Comparison of ENCODE assay signal across 9 cellular contexts in the genomic region with DNA sequence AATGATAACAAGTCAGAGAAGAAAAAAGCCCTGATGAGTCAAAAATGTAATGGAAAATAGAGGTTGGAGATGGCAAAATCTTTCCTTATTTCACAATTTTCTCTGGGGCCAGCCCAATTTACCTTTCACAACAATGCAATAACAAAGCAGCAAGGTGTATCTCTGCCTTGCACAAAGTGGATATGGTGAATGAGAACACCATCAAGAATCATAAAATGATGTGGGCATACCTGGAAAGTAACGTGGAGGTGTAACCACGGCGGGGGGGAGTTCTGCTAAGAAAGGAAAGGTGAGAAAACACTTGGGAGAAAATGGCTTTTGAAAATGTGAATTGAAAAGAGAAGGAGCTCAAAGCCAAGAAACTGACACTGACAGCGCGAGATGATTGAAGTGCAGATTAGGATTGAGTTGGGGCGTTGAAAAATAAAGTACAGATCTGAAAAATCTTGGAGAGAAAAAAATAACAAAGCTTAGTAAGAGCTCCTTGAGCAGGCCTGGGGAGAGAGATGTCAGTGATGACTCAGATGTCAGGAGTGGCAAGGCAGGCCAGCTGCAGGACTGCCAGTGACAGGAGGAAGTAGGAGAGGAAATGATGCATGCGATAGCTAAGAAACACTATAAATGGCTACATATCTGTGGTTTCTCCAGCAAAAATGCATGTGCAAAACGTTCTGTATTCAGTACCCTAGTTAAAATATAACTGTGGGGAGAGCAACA. TPM values are rescaled to one million over a fixed set of nuclear protein-coding genes. Genes with fewer than 3 reads are reported as not detected.
A peak's percentile ranks its signal among the peaks of the same experiment; 100 is the strongest.
DNase-seq lines count a peak whose midpoint lies in the region; ATAC-seq and TF ChIP-seq lines count a peak whose summit lies in the region.
"Had no signal": no experiment of that assay in that cellular context is flagged by ENCODE, and none has a peak within 500 bp of the region (broad histone marks: within the 10 kb centered on the region; RNA-seq: fewer than 3 reads in every experiment).

No MANE protein-coding gene starts in this region.

- TF ChIP-seq CTCF in GM13977 (IDR thresholded peaks at IDR 0.05; ENCODE audit: extremely low read depth, insufficient read depth, missing control alignments) (no peak), endothelial cell (IDR thresholded peaks at IDR 0.05; ENCODE audit: unreplicated experiment) (no peak)

- H3K4me3 Mint-ChIP-seq in endothelial cell (ENCODE audit: unreplicated experiment) = peak overlapping the region; percentile 72
- H3K4me3 Mint-ChIP-seq in stimulated activated naive CD8-positive, alpha-beta T cell treated with anti-CD3 and anti-CD28 coated beads, Interleukin-15, amount 100 ng/mL, for 72 hours = peak overlapping the region; percentile 53 to 59
- H3K4me3 Mint-ChIP-seq: neural crest cell had no signal

- H3K27ac Mint-ChIP-seq in endothelial cell (ENCODE audit: unreplicated experiment) = peak overlapping the region; percentile 97
- peak overlapping the region; percentile 67 to 69 for H3K27ac Mint-ChIP-seq in stimulated activated naive CD8-positive, alpha-beta T cell treated with anti-CD3 and anti-CD28 coated beads, Interleukin-15, amount 100 ng/mL, for 72 hours

- H3K27me3 ChIP-seq in muscle layer of duodenum (ENCODE audit: low read depth, low read length) = no peaks in the 10 kb centered on the region

- H3K36me3 Mint-ChIP-seq in endothelial cell (ENCODE audit: low read depth, unreplicated experiment) = peaks cover 32% of the 10 kb centered on the region

- H3K4me3 ChIP-seq in muscle layer of duodenum (ENCODE audit: low read depth in 1 of 2, low read length in 2 of 2) = no peak overlapping the region

- ATAC-seq in HG02610 (IDR thresholded peaks at IDR 0.05; ENCODE audit: unreplicated experiment) = peak; percentile 95
- peak; percentile 88 for ATAC-seq in stimulated activated naive CD8-positive, alpha-beta T cell treated with anti-CD3 and anti-CD28 coated beads, Interleukin-15, amount 100 ng/mL, for 72 hours

- H3K9me3 ChIP-seq in muscle layer of duodenum (ENCODE audit: control insufficient read depth in 1 of 2, low read length in 2 of 2) = no peaks in the 10 kb centered on the region

- H3K4me1 ChIP-seq in muscle layer of duodenum (ENCODE audit: control insufficient read depth in 1 of 2, insufficient read depth in 2 of 2, low read length in 2 of 2) = peaks cover 5 to 7% of the 10 kb centered on the region in 2 donors

- H3K27ac ChIP-seq in muscle layer of duodenum (ENCODE audit: low read length) = peak overlapping the region; percentile 87

- H3K9me3 Mint-ChIP-seq in endothelial cell (ENCODE audit: unreplicated experiment) = no peaks in the 10 kb centered on the region
- no peaks in the 10 kb centered on the region for H3K9me3 Mint-ChIP-seq in stimulated activated naive CD8-positive, alpha-beta T cell treated with anti-CD3 and anti-CD28 coated beads, Interleukin-15, amount 100 ng/mL, for 72 hours

- DNase-seq in GM13977 (ENCODE audit: low spot score) (peak; percentile 80), MV-4-11 (lab: John Stamatoyannopoulos, UW) (peak; percentile 99), endothelial cell (ENCODE audit: low spot score) (peak; percentile 31), NCI-H1092 treated with DMSO at 0.1 percent for 48 hours (lab: John Stamatoyannopoulos, UW) (no peak)
- DNase-seq in activated CD4-positive, alpha-beta T cell treated with anti-CD3 and anti-CD28 coated beads, Interleukin-2, amount 50 U/mL, for 48 hours = peak; percentile 57 to 62
- peak; percentile 34 to 56 for DNase-seq in stimulated activated naive CD8-positive, alpha-beta T cell treated with anti-CD3 and anti-CD28 coated beads, Interleukin-15, amount 100 ng/mL, for 72 hours

- peaks cover 5% of the 10 kb centered on the region for H3K27me3 Mint-ChIP-seq in endothelial cell (ENCODE audit: unreplicated experiment)
- H3K27me3 Mint-ChIP-seq in stimulated activated naive CD8-positive, alpha-beta T cell treated with anti-CD3 and anti-CD28 coated beads, Interleukin-15, amount 100 ng/mL, for 72 hours = no peaks in the 10 kb centered on the region

- no peaks in the 10 kb centered on the region for H3K36me3 ChIP-seq in muscle layer of duodenum (ENCODE audit: control insufficient read depth in 1 of 2, insufficient read depth in 2 of 2, low read length in 2 of 2)

- in situ Hi-C loops in GM13977 (cut with MboI; ENCODE audit: low pct_unique_long_range_greater_than_20kb, low sequenced_read_pairs, unreplicated experiment) = no loop called here

- H3K4me1 Mint-ChIP-seq in endothelial cell (ENCODE audit: unreplicated experiment) = peaks cover 77% of the 10 kb centered on the region
- H3K4me1 Mint-ChIP-seq in stimulated activated naive CD8-positive, alpha-beta T cell treated with anti-CD3 and anti-CD28 coated beads, Interleukin-15, amount 100 ng/mL, for 72 hours = peaks cover 63% of the 10 kb centered on the region

RNA-seq across cellular contexts. Expression of a gene that starts 26.2 kb away (rescaled TPM):
- 102 TPM for total RNA-seq in endothelial cell (ENCODE audit: unreplicated experiment)
